14 cellular contexts compared by ENCODE assay signal in the genomic region with DNA sequence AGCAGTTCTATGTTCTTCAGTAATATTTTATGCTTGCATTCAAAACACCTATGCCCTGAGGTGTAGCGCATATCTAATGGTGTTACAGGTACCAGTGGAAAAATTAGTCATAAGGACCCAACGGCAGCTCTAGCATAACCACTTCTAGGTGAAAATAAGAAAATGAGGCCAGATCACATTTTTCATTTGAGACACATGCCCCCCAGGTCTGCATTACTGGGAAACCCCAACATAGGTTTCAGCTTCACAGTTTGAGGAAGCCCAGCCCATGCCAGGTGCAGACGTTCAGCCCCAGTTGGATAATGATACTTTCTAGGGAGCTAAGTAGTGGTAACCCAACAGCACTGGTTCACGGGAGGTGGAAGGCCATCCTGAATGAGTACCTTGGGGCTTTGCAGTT.
DNase-seq lines count a peak whose midpoint lies in the region; ATAC-seq, FAIRE-seq and TF ChIP-seq lines count a peak whose summit lies in the region.
"Had no signal": no experiment of that assay in that cellular context is flagged by ENCODE, and none has a peak within 500 bp of the region (broad histone marks: within the 10 kb centered on the region; RNA-seq: fewer than 3 reads in every experiment).

No MANE protein-coding gene starts in this region.

- TF ChIP-seq POLR2A in GM12891 (IDR thresholded peaks at IDR 0.05; ENCODE audit: low read depth, low read length): no peak

- DNase-seq in GM12891 (ENCODE audit: insufficient read length, low spot score): no peak
- DNase-seq in NCI-H82 (lab: John Stamatoyannopoulos, UW): no peak
- no peak for DNase-seq in DMS153 treated with DMSO at 0.1 percent for 48 hours (lab: John Stamatoyannopoulos, UW; ENCODE audit: unreplicated experiment)
- no peak for DNase-seq in NCI-H1092 (lab: John Stamatoyannopoulos, UW)
- no peak for DNase-seq in NCI-H2029 treated with DMSO at 0.1 percent for 48 hours (lab: John Stamatoyannopoulos, UW)
- DNase-seq: activated CD4-positive, CD25-positive, alpha-beta regulatory T cell treated with anti-CD3 and anti-CD28 coated beads, Interleukin-2, amount 50 U/mL, for 72 hours; activated naive CD4-positive, alpha-beta T cell treated with anti-CD3 and anti-CD28 coated beads, Interleukin-2, amount 10 ng/mL, durations not matched to agents 7 days and 5 days; EL; Karpas-422; ovary; stimulated activated CD8-positive, alpha-beta memory T cell treated with anti-CD3 and anti-CD28 coated beads, Interleukin-4, amount 100 ng/mL, for 48 hours had no signal

- peak; percentile 52 for ATAC-seq in GM19372 (IDR thresholded peaks at IDR 0.05; ENCODE audit: low read depth, unreplicated experiment)
- ATAC-seq in HG02759 (IDR thresholded peaks at IDR 0.05; ENCODE audit: unreplicated experiment): peak; percentile 51
- ATAC-seq in HG03565 (IDR thresholded peaks at IDR 0.05; ENCODE audit: unreplicated experiment): peak; percentile 45

- FAIRE-seq in GM12891 (lab: Jason Lieb, UNC): peak; percentile 81

TF ChIP-seq in GM12891, 5 proteins besides CTCF, POLR2A, EP300 and RAD21:
- no peak for TF ChIP-seq TAF1 (IDR thresholded peaks at IDR 0.05; ENCODE audit: low read depth, low read length)
- TF ChIP-seq POLR2AphosphoS5 (IDR thresholded peaks at IDR 0.05; ENCODE audit: low read depth, low read length): no peak
- no peak for TF ChIP-seq PAX5 (IDR thresholded peaks at IDR 0.05; ENCODE audit: insufficient read depth, low read length, severe bottlenecking)
- TF ChIP-seq SPI1 (IDR thresholded peaks at IDR 0.05; ENCODE audit: low read depth, low read length): peak; percentile 66
- TF ChIP-seq POU2F2 (IDR thresholded peaks at IDR 0.05; ENCODE audit: low read depth, low read length): peak; percentile 63; the same call in 1 of the 2 replicates
